In genomic region chr2:95992102-95992501, GRCh38 we compare ENCODE assay signal across 8 cellular contexts. TPM values are rescaled to one million over a fixed set of nuclear protein-coding genes. Genes with fewer than 3 reads are reported as not detected.
DNase-seq lines count a peak whose midpoint lies in the region; ATAC-seq and TF ChIP-seq lines count a peak whose summit lies in the region.
"Not testable (repeated sequence)": the region's sequence is repeated elsewhere in the genome, so short reads cannot be mapped to it uniquely, and the experiment has no call there.

No MANE protein-coding gene starts in this region.

- H3K9me2 ChIP-seq in GM23248 (ENCODE audit: insufficient read depth) = not testable (repeated sequence)

- peak overlapping the region; percentile 97 for H3K4me2 ChIP-seq in GM23248 (ENCODE audit: unreplicated experiment)

- intact Hi-C loops in left cardiac atrium (cut with DNase I); tibial artery (cut with DNase I; ENCODE audit: low total_unique reads): not testable (repeated sequence)

- not testable (repeated sequence) for H3K27me3 ChIP-seq in GM23248 (replicated peaks; ENCODE audit: insufficient read depth); neuron (ENCODE audit: insufficient read depth, low read length); tibial artery

- H3K9me3 ChIP-seq in GM23248 (ENCODE audit: low read depth); neuron (ENCODE audit: low read length); tibial artery: not testable (repeated sequence)

- H4K20me1 ChIP-seq in GM23248 (ENCODE audit: insufficient read depth) = not testable (repeated sequence)

- not testable (repeated sequence) for H3K4me1 Mint-ChIP-seq in WTC11
- H3K4me1 Mint-ChIP-seq in brain = peaks cover 20% of the 10 kb centered on the region

- POLR2A ChIA-PET in WTC11 (lab: Charles Lee) = not testable (repeated sequence)

- H3K27me3 Mint-ChIP-seq in WTC11 (ENCODE audit: low read depth) (peaks cover 25% of the 10 kb centered on the region), brain (peaks cover 17% of the 10 kb centered on the region)

- H3K4me3 Mint-ChIP-seq in WTC11 (peak overlapping the region; percentile 63), brain (peak overlapping the region; percentile 76 to 85 (median 82))

- H3F3A ChIP-seq in GM23248 (ENCODE audit: insufficient read depth) = not testable (repeated sequence)

- H3K9me3 Mint-ChIP-seq in WTC11, brain: not testable (repeated sequence)

- H3K79me2 ChIP-seq in GM23248 (ENCODE audit: insufficient read depth) = peaks cover 18% of the 10 kb centered on the region

- H3K27ac ChIP-seq in GM23248 (peak overlapping the region; percentile 84), tibial artery (peak overlapping the region; percentile 86 to 88)

- H3K4me1 ChIP-seq in GM23248 (ENCODE audit: insufficient read depth); neuron (ENCODE audit: insufficient read depth, low read length); tibial artery: not testable (repeated sequence)

- ATAC-seq in GM18502 (IDR thresholded peaks at IDR 0.05; ENCODE audit: poor library complexity, unreplicated experiment) (peak; percentile 47), HG03442 (IDR thresholded peaks at IDR 0.05; ENCODE audit: unreplicated experiment) (peak; percentile 41), WTC11 (peak; percentile 81), left cardiac atrium (peak; percentile 79 to 89)

- H3K4me3 ChIP-seq in GM23248 (peak overlapping the region; percentile 85), neuron (ENCODE audit: low read length) (peak overlapping the region; percentile 79), tibial artery (peak overlapping the region; percentile 57 to 76)

- peak overlapping the region; percentile 91 for H3K9ac ChIP-seq in GM23248

- not testable (repeated sequence) for TF ChIP-seq CTCF in WTC11 (IDR thresholded peaks at IDR 0.05); brain (conservative IDR thresholded peaks at IDR 0.05); tibial artery (IDR thresholded peaks at IDR 0.05)

- H3K36me3 ChIP-seq in GM23248 (ENCODE audit: low read depth); neuron (ENCODE audit: insufficient read depth, low read length); tibial artery: not testable (repeated sequence)

- H2AFZ ChIP-seq in GM23248 = peak overlapping the region; percentile 97
- peak overlapping the region; percentile 99 for H2AFZ ChIP-seq in neuron (ENCODE audit: low read depth, low read length)

- in situ Hi-C loops in GM23248 (cut with MboI) = not testable (repeated sequence)

- not testable (repeated sequence) for H3K27ac Mint-ChIP-seq in WTC11
- H3K27ac Mint-ChIP-seq in brain = peak overlapping the region in 2 of 5 experiments; percentile 64 to 89

- not testable (repeated sequence) for DNase-seq in GM23248; WTC11 (ENCODE audit: low spot score); left cardiac atrium
- peak in 1 of 2 donors; percentile 66 for DNase-seq in tibial artery

- not testable (repeated sequence) for H3K36me3 Mint-ChIP-seq in WTC11, brain

- CTCF ChIA-PET in WTC11 (lab: Charles Lee) = interaction anchor here (0.7 to 3.0 kb wide), 29 partner anchors 17 to 814 kb away, joined by 3 to 26 read pairs (median 4); partner anchors contain the start of genes ADRA2B, ASTL, FAHD2A and STARD7

- whole genome bisulfite sequencing in GM23248 (ENCODE audit: low coverage in 1 of 2, low lambda C conversion rate in 2 of 2, missing lambda C conversion rate in 2 of 2), 2 experiments = 0% methylated on average over 3 of the region's 39 CpGs; no CpG with 5 or more reads in 1 of the 2 experiments

TF ChIP-seq in WTC11, 78 proteins besides CTCF, POLR2A, EP300 and RAD21:
- TF ChIP-seq ZBTB21 (CRISPR knock-in tag; IDR thresholded peaks at IDR 0.05; ENCODE audit: borderline replicate concordance) (0 out of 2 replicates have a peak, but pooled peaks have one; percentile 9), MAX (CRISPR knock-in tag; IDR thresholded peaks at IDR 0.05) (peak; percentile 33; the same call in 1 of the 2 replicates), HMGXB4 (CRISPR knock-in tag; IDR thresholded peaks at IDR 0.05) (peak; percentile 45; the same call in 1 of the 2 replicates)

RNA-seq across cellular contexts. Expression of gene ANKRD36C, which starts 0.5 kb away (rescaled TPM):
- total RNA-seq in GM23248 (2014; rRNA removed; shearing (Covaris generic)) = 12.2 and 22.5 TPM in 2 replicates
- 10.0 and 15.4 TPM in 2 replicates for polyA plus RNA-seq in GM23248 (2016; fragmentation: Nextera tagmentation; extraction: Ambion mirVana)
- 8.7 to 12.6 TPM (median 11.7 TPM) in 3 replicates for total RNA-seq in WTC11 (2021)
- 1.2 TPM for polyA plus RNA-seq in brain (ENCODE audit: insufficient read depth, low read depth, low replicate concordance)
- total RNA-seq in left cardiac atrium = 10 to 100 TPM in 1 of 2 donors, 1 to 10 TPM in 1; 9.7 to 11.1 TPM

RNA-seq across cellular contexts. Expression of gene GPAT2, which starts 42.6 kb away (rescaled TPM):
- total RNA-seq in GM23248 (2014; rRNA removed; shearing (Covaris generic)) = 0.65 and 1.0 TPM in 2 replicates
- polyA plus RNA-seq in GM23248 (2016; fragmentation: Nextera tagmentation; extraction: Ambion mirVana) = 0.38 and 0.71 TPM in 2 replicates
- total RNA-seq in WTC11 (2021) = 0.20 to 0.66 TPM (median 0.55 TPM) in 3 replicates
- 1.5 TPM for polyA plus RNA-seq in brain (ENCODE audit: insufficient read depth, low read depth, low replicate concordance)
- 1 to 10 TPM; 6.8 to 8.3 TPM for total RNA-seq in left cardiac atrium
